In genomic region chr1:90810681-90811080, GRCh38 we compare ENCODE assay signal across 26 cellular contexts.
"Had no signal": no experiment of that assay in that cellular context is flagged by ENCODE, and none has a peak within 500 bp of the region (broad histone marks: within the 10 kb centered on the region; RNA-seq: fewer than 3 reads in every experiment).

No MANE protein-coding gene starts in this region.

- DNase-seq: stimulated activated CD4-positive, alpha-beta T cell treated with anti-CD3 and anti-CD28 coated beads, Interleukin-2, amount 100 ng/mL, for 48 hours; stimulated activated CD4-positive, alpha-beta T cell treated with anti-CD3 and anti-CD28 coated beads, Interleukin-4, amount 100 ng/mL, for 1 hour; stimulated activated CD4-positive, alpha-beta T cell treated with anti-CD3 and anti-CD28 coated beads, Interleukin-4, amount 100 ng/mL, for 24 hours; stimulated activated CD4-positive, alpha-beta T cell treated with anti-CD3 and anti-CD28 coated beads, Interleukin-4, amount 100 ng/mL, for 4 hours; stimulated activated CD8-positive, alpha-beta memory T cell treated with anti-CD3 and anti-CD28 coated beads, Interleukin-4, amount 100 ng/mL, for 48 hours; stimulated activated naive B cell treated with anti-CD40 and anti-IgM and Interleukin-4, amounts not matched to agents 10 μg/mL and 1 μg/mL and 100 μg/mL, for 72 hours; stimulated activated naive CD4-positive, alpha-beta T cell; stimulated activated naive CD4-positive, alpha-beta T cell treated with Interleukin-2 at 50 U/mL for 16 hours; stimulated activated naive CD8-positive, alpha-beta T cell treated with anti-CD3 and anti-CD28 coated beads, Interleukin-15, amount 100 ng/mL, for 72 hours; stimulated activated naive CD8-positive, alpha-beta T cell treated with anti-CD3 and anti-CD28 coated beads, Interleukin-15, Interleukin-2, amounts not matched to agents 100 U/mL and 50 U/mL, for 24 hours; stomach; testis; thyroid gland; tibial artery; transverse colon; trophoblast cell; upper lobe of left lung; upper lobe of right lung; uterus had no signal

- H3K27me3 ChIP-seq: stomach, suprapubic skin, testis, thyroid gland, tibial artery, tibial nerve, transverse colon, upper lobe of left lung, upper lobe of right lung, uterus, vagina had no signal

- H3K4me3 ChIP-seq: stomach, suprapubic skin, testis, thoracic aorta, thyroid gland, tibial artery, tibial nerve, transverse colon, upper lobe of left lung, upper lobe of right lung, uterus, vagina had no signal

- H3K9me3 ChIP-seq: stomach, suprapubic skin, testis, thoracic aorta, thyroid gland, tibial artery, tibial nerve, transverse colon, upper lobe of left lung, upper lobe of right lung, uterus, vagina had no signal

- ATAC-seq: stimulated activated effector memory CD8-positive, alpha-beta T cell treated with anti-CD3 and anti-CD28 coated beads, Interleukin-12 subunit alpha, Interleukin-12 subunit beta, amount 100 ng/mL, for 72 hours; stimulated activated memory B cell treated with anti-CD40 and anti-IgM and Interleukin-4, amounts not matched to agents 10 μg/mL and 1 μg/mL and 100 μg/mL, for 72 hours; stimulated activated naive B cell treated with anti-CD40 and anti-IgM and Interleukin-4, amounts not matched to agents 10 μg/mL and 1 μg/mL and 100 μg/mL, for 72 hours; stimulated activated naive CD8-positive, alpha-beta T cell treated with anti-CD3 and anti-CD28 coated beads, Interleukin-15, amount 100 ng/mL, for 72 hours; stimulated activated naive CD8-positive, alpha-beta T cell treated with anti-CD3 and anti-CD28 coated beads, Interleukin-15, Interleukin-2, amounts not matched to agents 100 U/mL and 50 U/mL, for 24 hours; upper lobe of right lung had no signal

- H3K4me1 ChIP-seq: stomach, suprapubic skin, testis, thyroid gland, tibial artery, tibial nerve, transverse colon, upper lobe of left lung, upper lobe of right lung, uterus, vagina had no signal

- H3K36me3 ChIP-seq: stomach, suprapubic skin, thoracic aorta, thyroid gland, tibial artery, transverse colon, upper lobe of left lung, upper lobe of right lung, uterus, vagina had no signal

- FAIRE-seq: urothelium cell line had no signal

- H3K27ac ChIP-seq: stomach, suprapubic skin, testis, thoracic aorta, thyroid gland, tibial artery, tibial nerve, transverse colon, upper lobe of left lung, upper lobe of right lung, uterus, vagina had no signal
